In the genomic region with DNA sequence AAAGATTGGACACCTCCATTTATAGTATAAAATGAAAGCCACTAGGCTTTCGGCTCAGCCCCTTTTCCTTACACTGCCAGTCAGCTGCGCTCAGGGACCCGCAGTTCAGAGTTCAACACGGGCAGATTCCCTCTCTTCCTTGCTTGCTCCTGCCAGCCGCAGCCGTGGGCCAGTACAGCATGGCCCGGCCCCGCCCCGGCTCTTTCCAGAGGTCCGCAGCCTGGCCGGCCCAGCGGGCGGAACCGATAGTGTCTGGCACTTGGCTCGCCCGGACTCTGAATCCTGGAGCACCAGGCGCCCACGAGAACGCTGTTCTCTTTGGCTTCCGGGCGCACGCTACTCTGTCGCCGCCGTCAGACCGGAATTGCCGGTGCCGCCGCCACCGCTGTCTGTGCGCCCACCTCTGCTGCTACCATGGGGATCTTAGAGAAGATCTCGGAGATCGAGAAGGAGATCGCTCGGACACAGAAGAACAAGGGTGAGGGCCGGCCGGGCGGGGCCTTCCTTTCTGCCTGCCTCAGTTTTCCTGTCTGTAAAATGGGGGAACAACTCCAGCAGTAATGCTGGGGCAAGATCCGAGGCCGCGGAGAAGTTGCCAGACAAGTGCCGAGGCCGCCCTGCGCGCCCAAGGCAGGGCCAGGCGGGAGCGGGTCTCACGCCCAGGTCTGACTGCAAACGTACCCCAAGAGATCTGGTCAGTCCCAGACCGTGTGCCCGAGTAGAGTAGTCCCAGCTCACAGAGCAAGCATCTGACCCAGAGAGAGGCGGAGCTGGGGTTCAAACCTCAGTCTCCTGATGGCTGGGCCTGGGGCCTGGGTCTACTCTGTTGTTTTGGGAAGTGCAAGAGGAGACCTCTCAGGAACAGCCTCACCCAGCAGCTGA, we compare ENCODE assay signal across 8 cellular contexts. TPM values are rescaled to one million over a fixed set of nuclear protein-coding genes. Genes with fewer than 3 reads are reported as not detected.
A peak's percentile ranks its signal among the peaks of the same experiment; 100 is the strongest.
DNase-seq lines count a peak whose midpoint lies in the region; ATAC-seq and TF ChIP-seq lines count a peak whose summit lies in the region.

A gene with protein sequence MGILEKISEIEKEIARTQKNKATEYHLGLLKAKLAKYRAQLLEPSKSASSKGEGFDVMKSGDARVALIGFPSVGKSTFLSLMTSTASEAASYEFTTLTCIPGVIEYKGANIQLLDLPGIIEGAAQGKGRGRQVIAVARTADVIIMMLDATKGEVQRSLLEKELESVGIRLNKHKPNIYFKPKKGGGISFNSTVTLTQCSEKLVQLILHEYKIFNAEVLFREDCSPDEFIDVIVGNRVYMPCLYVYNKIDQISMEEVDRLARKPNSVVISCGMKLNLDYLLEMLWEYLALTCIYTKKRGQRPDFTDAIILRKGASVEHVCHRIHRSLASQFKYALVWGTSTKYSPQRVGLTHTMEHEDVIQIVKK (plus strand): TSS at position 339 of the 882 bp plus-strand sequence. CDS start 76 bp downstream, at position 415.

- H3K9me3 ChIP-seq in CD4-positive, alpha-beta T cell (ENCODE audit: control insufficient read depth, low read length) = no peaks in the 10 kb centered on the region

- H3K27ac Mint-ChIP-seq in CD4-positive, alpha-beta T cell = peak within 1 kb of the TSS; percentile 97
- H3K27ac Mint-ChIP-seq in effector memory CD8-positive, alpha-beta T cell = peak within 1 kb of the TSS; percentile 99

- DNase-seq in CD4-positive, alpha-beta T cell = peak; percentile 79 to 90 (median 83)
- DNase-seq in HPDE6-E6E7 (ENCODE audit: extremely low spot score) (peak; percentile 89), NOMO-1 (lab: John Stamatoyannopoulos, UW; ENCODE audit: unreplicated experiment in 2 of 2) (peak; percentile 79 to 84), medulla oblongata (ENCODE audit: extremely low spot score) (peak; percentile 88)
- DNase-seq in effector memory CD8-positive, alpha-beta T cell = peak; percentile 87 to 92 (median 88)
- DNase-seq in stimulated activated CD4-positive, alpha-beta T cell treated with anti-CD3 and anti-CD28 coated beads, TNF-alpha, amount 100 ng/mL, for 48 hours (ENCODE audit: low read depth in 3 of 3) = peak; percentile 76 to 84 (median 78)

- H3K36me3 Mint-ChIP-seq in CD4-positive, alpha-beta T cell (ENCODE audit: low read depth) = peaks cover 27% of the 10 kb centered on the region
- H3K36me3 Mint-ChIP-seq in effector memory CD8-positive, alpha-beta T cell (ENCODE audit: insufficient read depth) = peaks cover 8% of the 10 kb centered on the region

- intact Hi-C loops in CD4-positive, alpha-beta T cell (cut with DNase I, micrococcal nuclease) = loop anchor here (1.0 to 5.0 kb wide), 6 partner anchors 49 to 806 kb away; a partner anchor contains a TSS

- ATAC-seq in CD4-positive, alpha-beta T cell (ENCODE audit: poor library complexity) = peak; percentile 92
- peak; percentile 87 for ATAC-seq in GM19455 (IDR thresholded peaks at IDR 0.05; ENCODE audit: unreplicated experiment)
- ATAC-seq in effector memory CD8-positive, alpha-beta T cell (replicated peaks) = peak; percentile 94

- TF ChIP-seq CTCF in CD4-positive, alpha-beta T cell (IDR thresholded peaks at IDR 0.05) = no peak

- H3K4me1 Mint-ChIP-seq in CD4-positive, alpha-beta T cell (ENCODE audit: low read depth) = peaks cover 32% of the 10 kb centered on the region
- peaks cover 24% of the 10 kb centered on the region in 2 donors for H3K4me1 Mint-ChIP-seq in effector memory CD8-positive, alpha-beta T cell (ENCODE audit: low read depth in 2 of 2)

- no peaks in the 10 kb centered on the region for H3K27me3 ChIP-seq in CD4-positive, alpha-beta T cell (ENCODE audit: control insufficient read depth, insufficient read depth, low read length)

- H3K9me3 Mint-ChIP-seq in CD4-positive, alpha-beta T cell = no peaks in the 10 kb centered on the region
- no peaks in the 10 kb centered on the region for H3K9me3 Mint-ChIP-seq in effector memory CD8-positive, alpha-beta T cell

- POLR2A ChIA-PET in CD4-positive, alpha-beta T cell (lab: Charles Lee) = interaction anchor here (0.6 to 1.5 kb wide), 6 partner anchors 11 to 496 kb away, joined by 3 to 4 read pairs (median 3); a partner anchor contains a TSS
- POLR2A ChIA-PET in activated CD8-positive, alpha-beta memory T cell treated with anti-CD3 and anti-CD28 coated beads for 36 hours (lab: Charles Lee) = no interaction called here

- H3K27me3 Mint-ChIP-seq in CD4-positive, alpha-beta T cell = no peaks in the 10 kb centered on the region
- H3K27me3 Mint-ChIP-seq in effector memory CD8-positive, alpha-beta T cell = no peaks in the 10 kb centered on the region

- CTCF ChIA-PET in CD4-positive, alpha-beta T cell (lab: Charles Lee) = no interaction called here
- CTCF ChIA-PET in activated CD8-positive, alpha-beta memory T cell treated with anti-CD3 and anti-CD28 coated beads for 36 hours (lab: Charles Lee) = interaction anchor here (1.9 kb wide), 1 partner anchor 17 kb away, joined by 4 read pairs; no protein-coding TSS in a partner anchor

- H3K4me3 Mint-ChIP-seq in CD4-positive, alpha-beta T cell = peak within 1 kb of the TSS; percentile 100
- H3K4me3 Mint-ChIP-seq in effector memory CD8-positive, alpha-beta T cell = peak within 1 kb of the TSS; percentile 99 to 100

- peak within 1 kb of the TSS; percentile 80 for H3K27ac ChIP-seq in CD4-positive, alpha-beta T cell (ENCODE audit: low read depth, low read length)

RNA-seq across cellular contexts. Expression of the gene that starts here (rescaled TPM):
- 10 to 100 TPM; 38.9 to 40.6 TPM for total RNA-seq in CD4-positive, alpha-beta T cell
- 10 to 100 TPM; 53.2 to 53.7 TPM for total RNA-seq in activated CD8-positive, alpha-beta memory T cell treated with anti-CD3 and anti-CD28 coated beads for 36 hours

Comparison
In these comparisons a context has a peak if more than half of its experiments do, and no peak if none do; other contexts are left out.
1. Peak in every context shown above with its lines: DNase-seq, ATAC-seq and H3K27ac ChIP-seq.